Comparison of ENCODE assay signal across 1 cellular context in genomic region chr1:151009206-151009587, GRCh38.
TF ChIP-seq lines count a peak whose summit lies in the region.

No MANE protein-coding gene starts in this region.

TF ChIP-seq in endothelial cell of umbilical vein, 7 proteins besides CTCF, POLR2A, EP300 and RAD21:
- no peak for TF ChIP-seq EZH2 (IDR thresholded peaks at IDR 0.05; ENCODE audit: borderline replicate concordance, low read depth, low read length, severe bottlenecking)
